ENCODE assay signal across 11 cellular contexts in genomic region chr6:105587349-105588115, GRCh38.
A peak's percentile ranks its signal among the peaks of the same experiment; 100 is the strongest.
DNase-seq lines count a peak whose midpoint lies in the region; ATAC-seq, FAIRE-seq and TF ChIP-seq lines count a peak whose summit lies in the region.
"Had no signal": no experiment of that assay in that cellular context is flagged by ENCODE, and none has a peak within 500 bp of the region (broad histone marks: within the 10 kb centered on the region; RNA-seq: fewer than 3 reads in every experiment).

No MANE protein-coding gene starts in this region.

- H4K8ac ChIP-seq in trophoblast cell (ENCODE audit: low read depth, low read length): no peak overlapping the region

- peaks cover 21% of the 10 kb centered on the region for H3K4me1 ChIP-seq in astrocyte (ENCODE audit: insufficient read depth, low read length)
- peaks cover 0 to 6% of the 10 kb centered on the region in 2 experiments for H3K4me1 ChIP-seq in trophoblast cell (ENCODE audit: control insufficient read depth in 1 of 2, insufficient read depth in 2 of 2, low read length in 2 of 2)
- H3K4me1 ChIP-seq: colonic mucosa had no signal

- H3K9ac ChIP-seq in astrocyte (ENCODE audit: low read length) (peak overlapping the region; percentile 54), trophoblast cell (ENCODE audit: low read length) (no peak overlapping the region)

- H3K27me3 ChIP-seq in astrocyte (ENCODE audit: insufficient read depth, low read length) (no peaks in the 10 kb centered on the region), trophoblast cell (ENCODE audit: insufficient read depth, low read length) (no peaks in the 10 kb centered on the region)
- H3K27me3 ChIP-seq: colonic mucosa, spleen had no signal

- no peak overlapping the region for H2BK5ac ChIP-seq in trophoblast cell (ENCODE audit: low read depth, low read length, poor library complexity)

- FAIRE-seq in astrocyte (lab: Jason Lieb, UNC): peak; percentile 65

- H3K4me2 ChIP-seq in astrocyte (ENCODE audit: low read length) (peak overlapping the region; percentile 67), trophoblast cell (ENCODE audit: low read length) (no peak overlapping the region)

- H3K27me3 Mint-ChIP-seq in astrocyte (ENCODE audit: low read depth, unreplicated experiment) (no peaks in the 10 kb centered on the region), WTC11 (ENCODE audit: low read depth) (no peaks in the 10 kb centered on the region)

- H3K79me2 ChIP-seq in astrocyte (ENCODE audit: insufficient read depth, low read length) (no peaks in the 10 kb centered on the region), trophoblast cell (ENCODE audit: control insufficient read depth, insufficient read depth, low read length, poor library complexity) (no peaks in the 10 kb centered on the region)

- no peak for ATAC-seq in WTC11
- no peak for ATAC-seq in HG02840 (IDR thresholded peaks at IDR 0.05; ENCODE audit: low FRiP score, unreplicated experiment)

- H3K27ac Mint-ChIP-seq in astrocyte (ENCODE audit: unreplicated experiment): peak overlapping the region; percentile 97
- no peak overlapping the region for H3K27ac Mint-ChIP-seq in WTC11

- H3K4ac ChIP-seq in trophoblast cell (ENCODE audit: low read depth, low read length): no peak overlapping the region

- H3K79me1 ChIP-seq in trophoblast cell (ENCODE audit: low read length): peaks cover 1% of the 10 kb centered on the region

- peaks cover 5% of the 10 kb centered on the region for H3K9me3 Mint-ChIP-seq in astrocyte (ENCODE audit: unreplicated experiment)
- H3K9me3 Mint-ChIP-seq in WTC11: 0 out of 2 replicates have a peak, but pooled peaks cover 6% of the 10 kb centered on the region

- CTCF ChIA-PET in RWPE1 (lab: Yijun Ruan, JAX) (interaction anchor here (0.7 kb wide), 1 partner anchor 36 kb away, joined by 4 read pairs; no protein-coding TSS in a partner anchor), WTC11 (lab: Charles Lee) (no interaction called here)

- no peak overlapping the region for H2BK12ac ChIP-seq in trophoblast cell (ENCODE audit: low read length)

- no peak overlapping the region for H3K18ac ChIP-seq in trophoblast cell (ENCODE audit: low read length)

- H3K14ac ChIP-seq in trophoblast cell (ENCODE audit: low read length): no peak overlapping the region

- H3K23ac ChIP-seq in trophoblast cell (ENCODE audit: low read length): no peak overlapping the region

- H3K4me1 Mint-ChIP-seq in astrocyte (ENCODE audit: low read depth, unreplicated experiment): peaks cover 44% of the 10 kb centered on the region
- peaks cover 8% of the 10 kb centered on the region; the same call in 1 of the 2 replicates for H3K4me1 Mint-ChIP-seq in WTC11

- no peaks in the 10 kb centered on the region for H4K20me1 ChIP-seq in astrocyte (ENCODE audit: insufficient read depth, low read length)

- H3K4me3 ChIP-seq in astrocyte (ENCODE audit: insufficient read depth, low read depth, low read length) (peak overlapping the region; percentile 27), trophoblast cell (ENCODE audit: low read depth, low read length) (no peak overlapping the region)
- H3K4me3 ChIP-seq: colonic mucosa, spleen had no signal

- POLR2A ChIA-PET in RWPE1 (lab: Yijun Ruan, JAX; ENCODE audit: low non-redundant PET) (no interaction called here), WTC11 (lab: Charles Lee) (no interaction called here)

- H3K36me3 Mint-ChIP-seq in astrocyte (ENCODE audit: low read depth, unreplicated experiment): no peaks in the 10 kb centered on the region
- H3K36me3 Mint-ChIP-seq in WTC11: no peaks in the 10 kb centered on the region

- H3K36me3 ChIP-seq in astrocyte (ENCODE audit: insufficient read depth, low read length): no peaks in the 10 kb centered on the region
- no peaks in the 10 kb centered on the region for H3K36me3 ChIP-seq in trophoblast cell (ENCODE audit: control insufficient read depth in 1 of 2, insufficient read depth in 2 of 2, low read length in 2 of 2)
- H3K36me3 ChIP-seq: colonic mucosa, spleen had no signal

- WGBS in trophoblast cell (ENCODE audit: extremely low coverage, insufficient coverage, insufficient read length): no CpG with 5 or more reads among the region's 23 CpGs

- H3K4me3 Mint-ChIP-seq in astrocyte (ENCODE audit: unreplicated experiment): peak overlapping the region; percentile 8
- no peak overlapping the region for H3K4me3 Mint-ChIP-seq in WTC11

- no peak overlapping the region for H4K12ac ChIP-seq in trophoblast cell (ENCODE audit: low read depth, low read length)

- DNase-seq in activated CD4-positive, alpha-beta T cell treated with anti-CD3 and anti-CD28 coated beads for 4 hours: peak; percentile 7 to 10
- no peak for DNase-seq in activated CD4-positive, alpha-beta T cell treated with anti-CD3 and anti-CD28 coated beads, Interleukin-2, amount 50 U/mL, for 48 hours
- DNase-seq in RWPE1 (ENCODE audit: low spot score) (peak; percentile 38), astrocyte (ENCODE audit: low read depth) (peak; percentile 95), trophoblast cell (peak; percentile 59 to 85), WTC11 (ENCODE audit: low spot score) (no peak), SIG-M5 (lab: John Stamatoyannopoulos, UW) (no peak)
- DNase-seq: 8988T, colonic mucosa, spleen had no signal

- no peak overlapping the region for H2BK120ac ChIP-seq in trophoblast cell (ENCODE audit: insufficient read depth, low read length, poor library complexity)

- no peak overlapping the region for H2AK5ac ChIP-seq in trophoblast cell (ENCODE audit: low read length)

- no peak for TF ChIP-seq CTCF in RWPE1 (conservative IDR thresholded peaks at IDR 0.05; ENCODE audit: low read depth)
- TF ChIP-seq CTCF in astrocyte (IDR thresholded peaks at IDR 0.05; ENCODE audit: insufficient read depth, low read depth, low read length): no peak
- no peak for TF ChIP-seq CTCF in WTC11 (IDR thresholded peaks at IDR 0.05)

- H3K9me3 ChIP-seq in astrocyte (ENCODE audit: insufficient read depth, low read depth, low read length): no peaks in the 10 kb centered on the region
- H3K9me3 ChIP-seq in trophoblast cell (ENCODE audit: insufficient read depth, low read depth, low read length): no peaks in the 10 kb centered on the region
- H3K9me3 ChIP-seq: colonic mucosa, spleen had no signal

- H4K91ac ChIP-seq in trophoblast cell (ENCODE audit: low read depth, low read length): no peak overlapping the region

- H2AFZ ChIP-seq in astrocyte (ENCODE audit: low read depth, low read length) (peak overlapping the region; percentile 52), trophoblast cell (ENCODE audit: insufficient read depth, low read length, poor library complexity) (no peak overlapping the region)

- H3K27ac ChIP-seq in RWPE1: peak overlapping the region; percentile 35; the same call in 1 of the 2 replicates
- H3K27ac ChIP-seq in astrocyte (ENCODE audit: low read depth, low read length): peak overlapping the region; percentile 30
- peak overlapping the region; percentile 4 for H3K27ac ChIP-seq in trophoblast cell (ENCODE audit: low read depth, low read length)
- H3K27ac ChIP-seq: colonic mucosa, spleen had no signal

TF ChIP-seq in WTC11, 78 proteins besides CTCF, POLR2A, EP300 and RAD21:
- TF ChIP-seq ATF6 (CRISPR knock-in tag; IDR thresholded peaks at IDR 0.05) (no peak), SMAD3 (CRISPR knock-in tag; IDR thresholded peaks at IDR 0.05; ENCODE audit: borderline replicate concordance) (no peak)

Comparison
In these comparisons a context has a peak if more than half of its experiments do, and no peak if none do; other contexts are left out.
1. DNase-seq: peak in activated CD4-positive, alpha-beta T cell treated with anti-CD3 and anti-CD28 coated beads for 4 hours (2 of 2), RWPE1 (single experiment), astrocyte (single experiment) and trophoblast cell (2 of 2); none in activated CD4-positive, alpha-beta T cell treated with anti-CD3 and anti-CD28 coated beads, Interleukin-2, amount 50 U/mL, for 48 hours (0 of 2), WTC11 (single experiment) and SIG-M5 (single experiment).
2. Peak in every context shown above with its lines, with median percentiles within 50 percentile points of each other: H3K27ac ChIP-seq.